9 cellular contexts compared by ENCODE assay signal in genomic region chr4:153346031-153346430, GRCh38. TPM values are rescaled to one million over a fixed set of nuclear protein-coding genes. Genes with fewer than 3 reads are reported as not detected.
DNase-seq lines count a peak whose midpoint lies in the region; ATAC-seq and TF ChIP-seq lines count a peak whose summit lies in the region.
"Had no signal": no experiment of that assay in that cellular context is flagged by ENCODE, and none has a peak within 500 bp of the region (broad histone marks: within the 10 kb centered on the region; RNA-seq: fewer than 3 reads in every experiment).

No MANE protein-coding gene starts in this region.

- no TSS peak for BruUV-seq in mammary epithelial cell (replicated peaks; lab: Mats Ljungman, UMichigan)

- H3K4ac ChIP-seq in neuronal stem cell (ENCODE audit: low read length), result no peak overlapping the region

- H2BK5ac ChIP-seq in neuronal stem cell (ENCODE audit: low read length), result no peak overlapping the region

- no peak overlapping the region for H2AK5ac ChIP-seq in neuronal stem cell (ENCODE audit: low read depth, low read length)

- peaks cover 12% of the 10 kb centered on the region for H3K4me1 ChIP-seq in mammary epithelial cell (ENCODE audit: insufficient read depth, low read length)
- peaks cover 6 to 7% of the 10 kb centered on the region in 2 donors for H3K4me1 ChIP-seq in neuronal stem cell (ENCODE audit: control insufficient read depth in 2 of 2, insufficient read depth in 1 of 2, low read depth in 1 of 2, low read length in 2 of 2)

- no peaks in the 10 kb centered on the region for H3K79me1 ChIP-seq in neuronal stem cell (ENCODE audit: low read depth, low read length)

- peak; percentile 42 for DNase-seq in NCI-H510A treated with DMSO at 0.1 percent for 48 hours (lab: John Stamatoyannopoulos, UW)
- DNase-seq in NCI-H510A (lab: John Stamatoyannopoulos, UW), result no peak
- DNase-seq in LNCaP clone FGC (ENCODE audit: low read depth), result no peak
- no peak for DNase-seq in mammary epithelial cell
- DNase-seq in neuronal stem cell (ENCODE audit: low spot score), result no peak
- DNase-seq in ecto neural progenitor cell (ENCODE audit: low spot score), result no peak
- no peak for DNase-seq in OCI-M1 (lab: John Stamatoyannopoulos, UW)

- no peak overlapping the region for H3K23ac ChIP-seq in neuronal stem cell (ENCODE audit: low read depth, low read length, poor library complexity)

- no peaks in the 10 kb centered on the region for H4K20me1 ChIP-seq in mammary epithelial cell (ENCODE audit: insufficient read depth, low read length)

- no peak for ATAC-seq in GM18502 (IDR thresholded peaks at IDR 0.05; ENCODE audit: poor library complexity, unreplicated experiment)

- H3K4me2 ChIP-seq in mammary epithelial cell (ENCODE audit: insufficient read depth, low read depth, low read length), result peak overlapping the region; percentile 78
- no peak overlapping the region for H3K4me2 ChIP-seq in neuronal stem cell (ENCODE audit: insufficient read depth, low read length, poor library complexity, severe bottlenecking)

- intact Hi-C loops in mammary epithelial cell (cut with micrococcal nuclease), result no loop called here

- peak overlapping the region; percentile 73 for H3K4me3 ChIP-seq in LNCaP clone FGC (ENCODE audit: low read depth, low read length)
- peak overlapping the region in 2 of 3 experiments; percentile 58 to 86 for H3K4me3 ChIP-seq in mammary epithelial cell (replicated peaks in 1 of 3; ENCODE audit: insufficient read depth in 1 of 3, low read depth in 2 of 3, low read length in 3 of 3)
- peak overlapping the region in 1 of 2 donors; percentile 55 for H3K4me3 ChIP-seq in neuronal stem cell (ENCODE audit: low read length in 2 of 2)

- no peak overlapping the region for H4K91ac ChIP-seq in neuronal stem cell (ENCODE audit: low read depth, low read length, poor library complexity)

- no peak overlapping the region for H3K18ac ChIP-seq in neuronal stem cell (ENCODE audit: low read length)

- H3K36me3 ChIP-seq in mammary epithelial cell (ENCODE audit: insufficient read depth, low read length) (peaks cover 3% of the 10 kb centered on the region), neuronal stem cell (replicated peaks in 1 of 2; ENCODE audit: control insufficient read depth in 2 of 2, insufficient read depth in 2 of 2, low read length in 2 of 2) (peaks cover 0 to 23% of the 10 kb centered on the region in 2 donors)
- H3K36me3 ChIP-seq: upper lobe of left lung had no signal

- in situ Hi-C loops in mammary epithelial cell (cut with MboI; ENCODE audit: low sequenced_read_pairs in 2 of 2), result loop anchor here (5.0 to 25.0 kb wide), 3 partner anchors 226 to 391 kb away; no protein-coding TSS in a partner anchor

- no peak overlapping the region for H2BK15ac ChIP-seq in neuronal stem cell (ENCODE audit: low read length)

- H2BK120ac ChIP-seq in neuronal stem cell (ENCODE audit: low read depth, low read length), result no peak overlapping the region

- TF ChIP-seq CTCF in LNCaP clone FGC (IDR thresholded peaks at IDR 0.05; ENCODE audit: control insufficient read depth, extremely low read depth, insufficient read depth) (no peak), mammary epithelial cell (conservative IDR thresholded peaks at IDR 0.05 in 1 of 2, IDR thresholded peaks at IDR 0.05 in 1 of 2; ENCODE audit: extremely low read depth in 1 of 2, insufficient read depth in 1 of 2, low read depth in 1 of 2, low read length in 2 of 2) (no peak)

- no peaks in the 10 kb centered on the region for H3K9me3 ChIP-seq in mammary epithelial cell (replicated peaks; ENCODE audit: insufficient read depth, low read length)
- no peaks in the 10 kb centered on the region for H3K9me3 ChIP-seq in neuronal stem cell (replicated peaks in 1 of 2; ENCODE audit: control insufficient read depth in 2 of 2, insufficient read depth in 1 of 2, low read depth in 1 of 2, low read length in 2 of 2)
- H3K9me3 ChIP-seq: upper lobe of left lung had no signal

- H4K8ac ChIP-seq in neuronal stem cell (ENCODE audit: low read depth, low read length), result no peak overlapping the region

- dilution Hi-C loops in mammary epithelial cell (cut with HindIII; ENCODE audit: low sequenced_read_pairs), result no loop called here

- H3K79me2 ChIP-seq in mammary epithelial cell (ENCODE audit: insufficient read depth, low read length), result peaks cover 56% of the 10 kb centered on the region

- H3K27ac ChIP-seq in mammary epithelial cell (ENCODE audit: insufficient read depth, low read depth, low read length) (peak overlapping the region; percentile 93), neuronal stem cell (replicated peaks; ENCODE audit: low read length) (no peak overlapping the region)

- no peak overlapping the region for H3K14ac ChIP-seq in neuronal stem cell (ENCODE audit: low read length)

- H2BK12ac ChIP-seq in neuronal stem cell (ENCODE audit: low read length), result no peak overlapping the region

- peak overlapping the region; percentile 95 for H2AFZ ChIP-seq in mammary epithelial cell (ENCODE audit: low read depth, low read length)
- H2AFZ ChIP-seq in neuronal stem cell (ENCODE audit: low read length), result peak overlapping the region; percentile 83

- peak overlapping the region; percentile 98 for H3K9ac ChIP-seq in mammary epithelial cell (ENCODE audit: insufficient read depth, low read length)
- no peak overlapping the region for H3K9ac ChIP-seq in neuronal stem cell (ENCODE audit: low read depth, low read length, poor library complexity)

- WGBS in mammary epithelial cell (ENCODE audit: low coverage, missing lambda C conversion rate), result 41% methylated on average over 2 of the region's 2 CpGs
- WGBS in neuronal stem cell (ENCODE audit: extremely low coverage in 2 of 2, insufficient read length in 2 of 2, insufficient replicate concordance in 1 of 2), 2 donors, result 100% methylated on average over 1 of the region's 2 CpGs; no CpG with 5 or more reads in 1 of the 2 donors

- CTCF ChIA-PET in mammary epithelial cell (lab: Charles Lee; ENCODE audit: low non-redundant PET), result interaction anchor here (0.7 to 1.1 kb wide), 2 partner anchors 228 to 296 kb away, joined by 3 to 4 read pairs; no protein-coding TSS in a partner anchor

- H3K27me3 ChIP-seq in mammary epithelial cell (ENCODE audit: insufficient read depth, low read length) (no peaks in the 10 kb centered on the region), neuronal stem cell (ENCODE audit: control insufficient read depth in 3 of 3, insufficient read depth in 3 of 3, low read depth in 1 of 3, low read length in 3 of 3) (no peaks in the 10 kb centered on the region)
- H3K27me3 ChIP-seq: upper lobe of left lung had no signal

RNA-seq across cellular contexts. Expression of gene MND1, which starts 1.5 kb away (rescaled TPM):
- total RNA-seq in mammary epithelial cell, result 10 to 100 TPM in 1 of 2 donors, under 1 TPM in 1; 0.83 to 10.4 TPM
- polyA plus RNA-seq in mammary epithelial cell, result 4.5 TPM
- 16.8 TPM for polyA minus RNA-seq in mammary epithelial cell
- polyA plus RNA-seq in neuronal stem cell (2013, experiment 1 of 2), result 45.7 TPM
- polyA plus RNA-seq in neuronal stem cell (2013, experiment 2 of 2), result 51.7 TPM
